Comparison of ENCODE assay signal across 8 cellular contexts in genomic region chr4:37892641-37893040, GRCh38. TPM values are rescaled to one million over a fixed set of nuclear protein-coding genes. Genes with fewer than 3 reads are reported as not detected.
DNase-seq lines count a peak whose midpoint lies in the region; ATAC-seq and TF ChIP-seq lines count a peak whose summit lies in the region.

No MANE protein-coding gene starts in this region.

- peaks cover 11% of the 10 kb centered on the region for H3K4me1 ChIP-seq in thymus (ENCODE audit: control insufficient read depth, insufficient read depth, low read length)
- peaks cover 37% of the 10 kb centered on the region for H3K4me1 ChIP-seq in suprapubic skin

- peak; percentile 9 for DNase-seq in activated CD4-positive, CD25-positive, alpha-beta regulatory T cell treated with anti-CD3 and anti-CD28 coated beads, Interleukin-2, amount 50 U/mL, for 16 hours (ENCODE audit: low read depth, low spot score)
- DNase-seq in germinal center (ENCODE audit: low spot score) (peak; percentile 85), left cardiac atrium (no peak), suprapubic skin (ENCODE audit: low spot score in 2 of 2) (no peak), islet precursor cell (no peak)

- H3K9me3 ChIP-seq in thymus (ENCODE audit: control insufficient read depth): no peaks in the 10 kb centered on the region
- no peaks in the 10 kb centered on the region for H3K9me3 ChIP-seq in suprapubic skin

- H3K27ac ChIP-seq in thymus (ENCODE audit: low read depth): peak overlapping the region; percentile 36
- H3K27ac ChIP-seq in suprapubic skin: no peak overlapping the region

- TF ChIP-seq CTCF in suprapubic skin (IDR thresholded peaks at IDR 0.05): no peak

- H3K27me3 ChIP-seq in thymus (ENCODE audit: control insufficient read depth, insufficient read depth) (peaks cover 2% of the 10 kb centered on the region), suprapubic skin (peaks cover 3% of the 10 kb centered on the region)

- no peak overlapping the region for H3K4me3 ChIP-seq in thymus (ENCODE audit: low read length)
- no peak overlapping the region for H3K4me3 ChIP-seq in suprapubic skin

- peak; percentile 45 for ATAC-seq in GM18907 (IDR thresholded peaks at IDR 0.05; ENCODE audit: unreplicated experiment)
- ATAC-seq in HG03095 (IDR thresholded peaks at IDR 0.05; ENCODE audit: unreplicated experiment): peak; percentile 38
- no peak for ATAC-seq in left cardiac atrium

- H3K36me3 ChIP-seq in thymus (ENCODE audit: control insufficient read depth, insufficient read depth): no peaks in the 10 kb centered on the region
- no peaks in the 10 kb centered on the region for H3K36me3 ChIP-seq in suprapubic skin

- no peak for TF ChIP-seq POLR2A in suprapubic skin (IDR thresholded peaks at IDR 0.05)

- intact Hi-C loops in left cardiac atrium (cut with DNase I): no loop called here

- 61% methylated on average over 5 of the region's 5 CpGs for WGBS in thymus
- WGBS in suprapubic skin: 61% methylated on average over 5 of the region's 5 CpGs

- TF ChIP-seq EP300 in suprapubic skin (IDR thresholded peaks at IDR 0.05): no peak

RNA-seq across cellular contexts. Expression of gene TBC1D1, which starts 1.8 kb away (rescaled TPM):
- 49.9 TPM for polyA plus RNA-seq in thymus
- total RNA-seq in left cardiac atrium (100 to 1,000 TPM; 116 to 130 TPM), suprapubic skin (10 to 100 TPM; 16.3 to 32.0 (median 22.2) TPM)

Comparison
In these comparisons a context has a peak if more than half of its experiments do, and no peak if none do; other contexts are left out.
1. ATAC-seq: peak in GM18907 (single experiment) and HG03095 (single experiment); none in left cardiac atrium (0 of 2).
2. DNase-seq: peak in activated CD4-positive, CD25-positive, alpha-beta regulatory T cell treated with anti-CD3 and anti-CD28 coated beads, Interleukin-2, amount 50 U/mL, for 16 hours (single experiment) and germinal center (single experiment); none in left cardiac atrium (single experiment), suprapubic skin (0 of 2) and islet precursor cell (single experiment).